In the genomic region with DNA sequence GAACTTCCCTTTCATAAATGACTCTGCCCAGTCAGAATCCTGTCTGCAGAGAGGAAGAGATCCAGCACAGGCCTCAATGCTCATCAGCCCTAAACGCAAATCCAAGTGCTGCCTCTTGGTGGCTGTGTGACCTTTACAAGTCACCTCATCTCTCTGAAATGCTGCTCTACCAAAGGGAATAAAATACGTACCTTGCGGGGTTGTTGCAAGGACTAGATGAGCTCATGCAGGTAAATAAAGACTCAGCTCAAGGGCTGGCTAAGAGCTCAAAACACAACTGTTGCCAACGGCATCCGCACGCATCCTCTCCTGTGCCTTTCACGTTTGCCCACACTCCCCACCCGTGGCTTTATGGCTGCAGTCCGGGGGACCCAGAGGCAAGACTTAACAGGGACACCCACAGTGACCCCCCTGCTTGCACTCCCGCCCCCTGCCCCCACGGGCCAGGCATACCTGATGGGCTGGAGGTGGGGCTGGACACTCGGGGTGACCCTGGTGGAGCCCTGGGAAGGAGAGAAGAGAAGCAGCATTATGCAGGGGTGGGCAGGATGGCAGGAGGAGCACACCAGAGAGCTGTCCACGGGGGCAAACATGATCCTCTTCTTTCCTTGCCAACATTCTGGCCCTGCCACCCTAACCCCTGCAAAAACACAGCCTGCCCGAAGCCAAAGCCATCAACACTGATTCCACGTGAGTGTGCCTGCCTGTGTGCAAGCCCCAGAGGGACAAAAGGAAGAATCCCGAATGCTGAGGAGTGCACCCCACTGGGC, we compare ENCODE assay signal across 9 cellular contexts.
DNase-seq lines count a peak whose midpoint lies in the region; ATAC-seq, FAIRE-seq and TF ChIP-seq lines count a peak whose summit lies in the region.
"Had no signal": no experiment of that assay in that cellular context is flagged by ENCODE, and none has a peak within 500 bp of the region (broad histone marks: within the 10 kb centered on the region; RNA-seq: fewer than 3 reads in every experiment).

No MANE protein-coding gene starts in this region.

- H3K4me1 Mint-ChIP-seq in type B pancreatic cell (ENCODE audit: unreplicated experiment), result peaks cover 28% of the 10 kb centered on the region
- H3K4me1 Mint-ChIP-seq in natural killer cell treated with Interleukin-12 subunit alpha and Interleukin-12 subunit beta and Interleukin-15 and Interleukin-18, amount 100 ng/mL, for 72 hours (ENCODE audit: low read depth in 2 of 2), result peaks cover 6 to 9% of the 10 kb centered on the region in 2 donors
- H3K4me1 Mint-ChIP-seq in activated CD8-positive, alpha-beta memory T cell treated with anti-CD3 and anti-CD28 coated beads, Interleukin-2, amount 10 ng/mL, durations not matched to agents 7 days and 5 days, result peaks cover 16% of the 10 kb centered on the region

- peaks cover 14% of the 10 kb centered on the region for H3K4me1 ChIP-seq in RWPE2 (ENCODE audit: insufficient read depth, poor library complexity, severe bottlenecking)
- H3K4me1 ChIP-seq in kidney (ENCODE audit: control insufficient read depth in 1 of 2, insufficient read depth in 1 of 2, low read depth in 1 of 2, low read length in 2 of 2), result peaks cover 71 to 79% of the 10 kb centered on the region in 2 donors

- H3K9me3 ChIP-seq in RWPE2 (ENCODE audit: severe bottlenecking) (no peaks in the 10 kb centered on the region), kidney (ENCODE audit: control insufficient read depth in 1 of 2, low read length in 2 of 2) (no peaks in the 10 kb centered on the region)

- peaks cover 5% of the 10 kb centered on the region for H3K36me3 Mint-ChIP-seq in type B pancreatic cell
- no peaks in the 10 kb centered on the region for H3K36me3 Mint-ChIP-seq in natural killer cell treated with Interleukin-12 subunit alpha and Interleukin-12 subunit beta and Interleukin-15 and Interleukin-18, amount 100 ng/mL, for 72 hours
- no peaks in the 10 kb centered on the region for H3K36me3 Mint-ChIP-seq in activated CD8-positive, alpha-beta memory T cell treated with anti-CD3 and anti-CD28 coated beads, Interleukin-2, amount 10 ng/mL, durations not matched to agents 7 days and 5 days

- peak; percentile 1 for DNase-seq in NCI-H2107 treated with DMSO at 0.1 percent for 48 hours (lab: John Stamatoyannopoulos, UW; ENCODE audit: unreplicated experiment)
- no peak for DNase-seq in NCI-H2107 (lab: John Stamatoyannopoulos, UW)
- DNase-seq in RWPE2 (ENCODE audit: low spot score), result no peak
- no peak for DNase-seq in kidney
- no peak for DNase-seq in type B pancreatic cell (ENCODE audit: extremely low spot score, unreplicated experiment)
- DNase-seq in NCI-H69 (lab: John Stamatoyannopoulos, UW), result no peak
- DNase-seq in natural killer cell treated with Interleukin-12 subunit alpha and Interleukin-12 subunit beta and Interleukin-15 and Interleukin-18, amount 100 ng/mL, for 72 hours (ENCODE audit: low spot score), result no peak
- no peak for DNase-seq in activated CD8-positive, alpha-beta memory T cell treated with anti-CD3 and anti-CD28 coated beads, Interleukin-2, amount 10 ng/mL, durations not matched to agents 7 days and 5 days
- DNase-seq: NCI-H524 treated with DMSO at 0.1 percent for 48 hours had no signal

- no peaks in the 10 kb centered on the region for H3K36me3 ChIP-seq in RWPE2 (ENCODE audit: low read depth)
- H3K36me3 ChIP-seq in kidney (ENCODE audit: control insufficient read depth in 1 of 2, insufficient read depth in 2 of 2, low read length in 2 of 2), result peaks cover 45 to 71% of the 10 kb centered on the region in 2 donors

- ATAC-seq in RWPE2 (ENCODE audit: low read depth), result no peak
- no peak for ATAC-seq in natural killer cell treated with Interleukin-12 subunit alpha and Interleukin-12 subunit beta and Interleukin-15 and Interleukin-18, amount 100 ng/mL, for 72 hours
- ATAC-seq in activated CD8-positive, alpha-beta memory T cell treated with anti-CD3 and anti-CD28 coated beads, Interleukin-2, amount 10 ng/mL, durations not matched to agents 7 days and 5 days, result no peak

- H3K27me3 Mint-ChIP-seq in type B pancreatic cell, result no peaks in the 10 kb centered on the region
- H3K27me3 Mint-ChIP-seq in natural killer cell treated with Interleukin-12 subunit alpha and Interleukin-12 subunit beta and Interleukin-15 and Interleukin-18, amount 100 ng/mL, for 72 hours, result peaks cover 8 to 16% of the 10 kb centered on the region in 2 donors
- peaks cover 12% of the 10 kb centered on the region for H3K27me3 Mint-ChIP-seq in activated CD8-positive, alpha-beta memory T cell treated with anti-CD3 and anti-CD28 coated beads, Interleukin-2, amount 10 ng/mL, durations not matched to agents 7 days and 5 days

- peak overlapping the region; percentile 34 for H3K27ac Mint-ChIP-seq in type B pancreatic cell
- H3K27ac Mint-ChIP-seq in natural killer cell treated with Interleukin-12 subunit alpha and Interleukin-12 subunit beta and Interleukin-15 and Interleukin-18, amount 100 ng/mL, for 72 hours, result no peak overlapping the region
- H3K27ac Mint-ChIP-seq in activated CD8-positive, alpha-beta memory T cell treated with anti-CD3 and anti-CD28 coated beads, Interleukin-2, amount 10 ng/mL, durations not matched to agents 7 days and 5 days, result no peak overlapping the region

- intact Hi-C loops in kidney (cut with DNase I), result no loop called here

- H3K9me3 Mint-ChIP-seq in type B pancreatic cell, result no peaks in the 10 kb centered on the region
- no peaks in the 10 kb centered on the region for H3K9me3 Mint-ChIP-seq in natural killer cell treated with Interleukin-12 subunit alpha and Interleukin-12 subunit beta and Interleukin-15 and Interleukin-18, amount 100 ng/mL, for 72 hours
- no peaks in the 10 kb centered on the region for H3K9me3 Mint-ChIP-seq in activated CD8-positive, alpha-beta memory T cell treated with anti-CD3 and anti-CD28 coated beads, Interleukin-2, amount 10 ng/mL, durations not matched to agents 7 days and 5 days (ENCODE audit: low read depth)

- H3K4me3 ChIP-seq in RWPE2 (ENCODE audit: severe bottlenecking) (no peak overlapping the region), kidney (ENCODE audit: low read length in 2 of 2) (peak overlapping the region in 1 of 2 donors; percentile 11)

- H3K27me3 ChIP-seq in RWPE2 (ENCODE audit: insufficient read depth, poor library complexity, severe bottlenecking), result no peaks in the 10 kb centered on the region

- no peak for FAIRE-seq in kidney (lab: Jason Lieb, UNC)

- no peak overlapping the region for H3K9ac ChIP-seq in kidney (ENCODE audit: low read length in 2 of 2)

- H3K4me3 Mint-ChIP-seq in type B pancreatic cell, result no peak overlapping the region
- H3K4me3 Mint-ChIP-seq in natural killer cell treated with Interleukin-12 subunit alpha and Interleukin-12 subunit beta and Interleukin-15 and Interleukin-18, amount 100 ng/mL, for 72 hours, result no peak overlapping the region
- no peak overlapping the region for H3K4me3 Mint-ChIP-seq in activated CD8-positive, alpha-beta memory T cell treated with anti-CD3 and anti-CD28 coated beads, Interleukin-2, amount 10 ng/mL, durations not matched to agents 7 days and 5 days

- H3K27ac ChIP-seq in RWPE2 (ENCODE audit: poor library complexity, severe bottlenecking) (no peak overlapping the region), kidney (ENCODE audit: low read depth in 2 of 2, low read length in 2 of 2) (peak overlapping the region; percentile 8 to 32)

- peak; percentile 11 for TF ChIP-seq CTCF in RWPE2 (IDR thresholded peaks at IDR 0.05; ENCODE audit: poor library complexity, severe bottlenecking)
- no peak for TF ChIP-seq CTCF in kidney (IDR thresholded peaks at IDR 0.05; ENCODE audit: borderline replicate concordance, extremely low read depth, insufficient read depth)
- TF ChIP-seq CTCF in type B pancreatic cell (conservative IDR thresholded peaks at IDR 0.05), result no peak

- CTCF ChIA-PET in activated CD8-positive, alpha-beta memory T cell treated with anti-CD3 and anti-CD28 coated beads, Interleukin-2, amount 10 ng/mL, durations not matched to agents 7 days and 5 days (lab: Charles Lee), result interaction anchor here (1.0 to 1.9 kb wide), 2 partner anchors 111 to 115 kb away, joined by 3 to 5 read pairs; no protein-coding TSS in a partner anchor
